ENCODE assay signal across 13 cellular contexts in the genomic region with DNA sequence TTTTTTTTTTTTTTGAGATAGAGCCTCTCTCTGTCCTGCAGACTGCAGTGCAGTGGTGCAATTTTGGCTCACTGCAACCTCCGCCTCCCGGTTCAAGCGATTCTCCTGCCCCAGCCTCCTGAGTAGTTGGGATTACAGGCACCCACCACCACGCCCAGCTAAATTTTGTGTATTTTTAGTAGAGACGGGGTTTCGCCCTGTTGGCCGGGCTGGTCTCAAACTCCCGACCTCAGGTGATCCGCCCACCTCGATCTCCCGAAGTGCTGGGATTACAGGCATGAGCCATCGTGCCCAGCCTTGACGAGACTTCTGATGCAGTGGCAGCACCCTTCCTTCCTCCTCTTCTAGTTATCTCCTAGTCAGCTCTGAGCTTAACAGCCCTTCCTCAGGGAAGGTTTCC. TPM values are rescaled to one million over a fixed set of nuclear protein-coding genes. Genes with fewer than 3 reads are reported as not detected.
DNase-seq lines count a peak whose midpoint lies in the region; ATAC-seq and TF ChIP-seq lines count a peak whose summit lies in the region.
"Not testable (repeated sequence)": the region's sequence is repeated elsewhere in the genome, so short reads cannot be mapped to it uniquely, and the experiment has no call there.
"Had no signal": no experiment of that assay in that cellular context is flagged by ENCODE, and none has a peak within 500 bp of the region (broad histone marks: within the 10 kb centered on the region; RNA-seq: fewer than 3 reads in every experiment).

No MANE protein-coding gene starts in this region.

- DNase-seq in CD4-positive, alpha-beta memory T cell; T-helper 17 cell; activated T-cell treated with anti-CD3 and anti-CD28 coated beads, Interleukin-2, amount 50 U/mL, for 4 hours; stimulated activated naive B cell treated with anti-CD40 and anti-IgM and Interleukin-4, amounts not matched to agents 10 μg/mL and 1 μg/mL and 100 μg/mL, for 72 hours: not testable (repeated sequence)
- DNase-seq in lower lobe of right lung = peak; percentile 10

- H3K4me1 ChIP-seq in CD4-positive, alpha-beta memory T cell (ENCODE audit: insufficient read depth, low read length) = peaks cover 35% of the 10 kb centered on the region
- H3K4me1 ChIP-seq in lower lobe of right lung = peaks cover 32% of the 10 kb centered on the region

- intact Hi-C loops in CD4-positive, alpha-beta memory T cell (cut with micrococcal nuclease); dendritic cell treated with granulocyte-macrophage colony-stimulating factor and Interleukin-4, amounts not matched to agents 40 ng/mL and 50 ng/mL, for 4 days (cut with micrococcal nuclease); lower lobe of right lung (cut with DNase I): not testable (repeated sequence)

- H3K27ac ChIP-seq in CD4-positive, alpha-beta memory T cell (ENCODE audit: low read depth, low read length); lower lobe of right lung: not testable (repeated sequence)

- H3K27ac Mint-ChIP-seq in CD4-positive, alpha-beta memory T cell = peak overlapping the region in 6 of 7 donors; percentile 29 to 87 (median 70)
- H3K27ac Mint-ChIP-seq in T-helper 17 cell, nephron: not testable (repeated sequence)
- peak overlapping the region; percentile 78 for H3K27ac Mint-ChIP-seq in activated naive CD8-positive, alpha-beta T cell
- peak overlapping the region; percentile 1 for H3K27ac Mint-ChIP-seq in dendritic cell treated with granulocyte-macrophage colony-stimulating factor and Interleukin-4, amounts not matched to agents 40 ng/mL and 50 ng/mL, for 4 days
- H3K27ac Mint-ChIP-seq in stimulated activated naive B cell treated with anti-CD40 and anti-IgM and Interleukin-4, amounts not matched to agents 10 μg/mL and 1 μg/mL and 100 μg/mL, for 72 hours = peak overlapping the region; percentile 79

- CTCF ChIA-PET in CD4-positive, alpha-beta memory T cell (lab: Charles Lee; ENCODE audit: partially characterized antibody) = interaction anchor here (1.2 kb wide), 1 partner anchor 9 kb away, joined by 3 read pairs; no protein-coding TSS in a partner anchor

- POLR2A ChIA-PET in CD4-positive, alpha-beta memory T cell (lab: Charles Lee; ENCODE audit: partially characterized antibody) = interaction anchor here (7.7 kb wide), 1 partner anchor 23 kb away, joined by 72 read pairs; a partner anchor contains a TSS

- H3K36me3 Mint-ChIP-seq in CD4-positive, alpha-beta memory T cell = peaks cover 49 to 64% of the 10 kb centered on the region in 2 donors
- H3K36me3 Mint-ChIP-seq in T-helper 17 cell (ENCODE audit: low read depth) = peaks cover 11% of the 10 kb centered on the region
- H3K36me3 Mint-ChIP-seq in activated T-cell treated with anti-CD3 and anti-CD28 coated beads, Interleukin-2, amount 50 U/mL, for 4 hours (ENCODE audit: insufficient read depth) = peaks cover 54% of the 10 kb centered on the region
- H3K36me3 Mint-ChIP-seq in activated naive CD8-positive, alpha-beta T cell = peaks cover 16% of the 10 kb centered on the region
- peaks cover 79% of the 10 kb centered on the region for H3K36me3 Mint-ChIP-seq in dendritic cell treated with granulocyte-macrophage colony-stimulating factor and Interleukin-4, amounts not matched to agents 40 ng/mL and 50 ng/mL, for 4 days (ENCODE audit: low read depth)
- peaks cover 59% of the 10 kb centered on the region for H3K36me3 Mint-ChIP-seq in nephron (ENCODE audit: low read depth)
- peaks cover 50 to 64% of the 10 kb centered on the region in 2 donors for H3K36me3 Mint-ChIP-seq in stimulated activated naive B cell treated with anti-CD40 and anti-IgM and Interleukin-4, amounts not matched to agents 10 μg/mL and 1 μg/mL and 100 μg/mL, for 72 hours

- H3K9me3 Mint-ChIP-seq in CD4-positive, alpha-beta memory T cell; activated T-cell treated with anti-CD3 and anti-CD28 coated beads, Interleukin-2, amount 50 U/mL, for 4 hours; activated naive CD8-positive, alpha-beta T cell (ENCODE audit: low read depth); dendritic cell treated with granulocyte-macrophage colony-stimulating factor and Interleukin-4, amounts not matched to agents 40 ng/mL and 50 ng/mL, for 4 days; nephron; stimulated activated naive B cell treated with anti-CD40 and anti-IgM and Interleukin-4, amounts not matched to agents 10 μg/mL and 1 μg/mL and 100 μg/mL, for 72 hours: not testable (repeated sequence)

- not testable (repeated sequence) for H3K27me3 ChIP-seq in CD4-positive, alpha-beta memory T cell (ENCODE audit: insufficient read depth, low read length); lower lobe of right lung (ENCODE audit: low read depth)

- H3K4me3 ChIP-seq in CD4-positive, alpha-beta memory T cell (ENCODE audit: low read length in 2 of 2); lower lobe of right lung: not testable (repeated sequence)

- H3K27me3 Mint-ChIP-seq in CD4-positive, alpha-beta memory T cell; T-helper 17 cell; activated T-cell treated with anti-CD3 and anti-CD28 coated beads, Interleukin-2, amount 50 U/mL, for 4 hours (ENCODE audit: low read depth); activated naive CD8-positive, alpha-beta T cell; dendritic cell treated with granulocyte-macrophage colony-stimulating factor and Interleukin-4, amounts not matched to agents 40 ng/mL and 50 ng/mL, for 4 days; nephron (ENCODE audit: low read depth); stimulated activated naive B cell treated with anti-CD40 and anti-IgM and Interleukin-4, amounts not matched to agents 10 μg/mL and 1 μg/mL and 100 μg/mL, for 72 hours: not testable (repeated sequence)

- not testable (repeated sequence) for TF ChIP-seq CTCF in lower lobe of right lung (IDR thresholded peaks at IDR 0.05); nephron (IDR thresholded peaks at IDR 0.05; ENCODE audit: unreplicated experiment in 3 of 3)

- not testable (repeated sequence) for ATAC-seq in T-helper 17 cell; activated T-cell treated with anti-CD3 and anti-CD28 coated beads, Interleukin-2, amount 50 U/mL, for 4 hours; lower lobe of right lung; stimulated activated naive B cell treated with anti-CD40 and anti-IgM and Interleukin-4, amounts not matched to agents 10 μg/mL and 1 μg/mL and 100 μg/mL, for 72 hours (replicated peaks)

- H3K4me1 Mint-ChIP-seq in CD4-positive, alpha-beta memory T cell = peaks cover 39 to 79% (median 48%) of the 10 kb centered on the region in 4 donors
- H3K4me1 Mint-ChIP-seq in T-helper 17 cell (peaks cover 47% of the 10 kb centered on the region), nephron (peaks cover 29% of the 10 kb centered on the region)
- peaks cover 48% of the 10 kb centered on the region for H3K4me1 Mint-ChIP-seq in activated T-cell treated with anti-CD3 and anti-CD28 coated beads, Interleukin-2, amount 50 U/mL, for 4 hours (ENCODE audit: low read depth)
- H3K4me1 Mint-ChIP-seq in activated naive CD8-positive, alpha-beta T cell (ENCODE audit: low read depth) = peaks cover 61% of the 10 kb centered on the region
- peaks cover 64% of the 10 kb centered on the region for H3K4me1 Mint-ChIP-seq in dendritic cell treated with granulocyte-macrophage colony-stimulating factor and Interleukin-4, amounts not matched to agents 40 ng/mL and 50 ng/mL, for 4 days (ENCODE audit: low read depth)
- H3K4me1 Mint-ChIP-seq in stimulated activated naive B cell treated with anti-CD40 and anti-IgM and Interleukin-4, amounts not matched to agents 10 μg/mL and 1 μg/mL and 100 μg/mL, for 72 hours = peaks cover 35 to 60% of the 10 kb centered on the region in 2 donors

- H3K4me3 Mint-ChIP-seq in CD4-positive, alpha-beta memory T cell = peak overlapping the region in 2 of 8 donors; percentile 11 to 57
- H3K4me3 Mint-ChIP-seq in T-helper 17 cell (peak overlapping the region; percentile 41), nephron (peak overlapping the region; percentile 80 to 86 (median 85))
- H3K4me3 Mint-ChIP-seq in activated T-cell treated with anti-CD3 and anti-CD28 coated beads, Interleukin-2, amount 50 U/mL, for 4 hours = peak overlapping the region; percentile 51
- peak overlapping the region; percentile 90 for H3K4me3 Mint-ChIP-seq in activated naive CD8-positive, alpha-beta T cell
- H3K4me3 Mint-ChIP-seq in dendritic cell treated with granulocyte-macrophage colony-stimulating factor and Interleukin-4, amounts not matched to agents 40 ng/mL and 50 ng/mL, for 4 days = not testable (repeated sequence)
- peak overlapping the region in 1 of 2 donors; percentile 20 for H3K4me3 Mint-ChIP-seq in stimulated activated naive B cell treated with anti-CD40 and anti-IgM and Interleukin-4, amounts not matched to agents 10 μg/mL and 1 μg/mL and 100 μg/mL, for 72 hours

- peaks cover 48% of the 10 kb centered on the region for H3K36me3 ChIP-seq in CD4-positive, alpha-beta memory T cell (ENCODE audit: insufficient read depth, low read length)
- H3K36me3 ChIP-seq in lower lobe of right lung = peaks cover 66% of the 10 kb centered on the region

- not testable (repeated sequence) for H3K9me3 ChIP-seq in CD4-positive, alpha-beta memory T cell (ENCODE audit: control insufficient read depth in 1 of 2, low read length in 2 of 2); T-helper 17 cell (ENCODE audit: control insufficient read depth, low read length, poor library complexity, severe bottlenecking); lower lobe of right lung

RNA-seq across cellular contexts. Expression of a gene that starts 3.5 kb away (rescaled TPM):
- 100 to 1,000 TPM; 234 to 251 TPM for total RNA-seq in CD4-positive, alpha-beta memory T cell
- 10 to 100 TPM; 38.7 to 44.6 TPM for polyA plus RNA-seq in CD4-positive, alpha-beta memory T cell
- 100 to 1,000 TPM in 1 of 2 donors, 10 to 100 TPM in 1; 86.9 to 107 TPM for total RNA-seq in T-helper 17 cell
- 10 to 100 TPM; 46.7 to 53.2 (median 49.7) TPM for total RNA-seq in activated T-cell treated with anti-CD3 and anti-CD28 coated beads, Interleukin-2, amount 50 U/mL, for 4 hours
- total RNA-seq in lower lobe of right lung = 101 TPM

RNA-seq across cellular contexts. Expression of a gene that starts 24.8 kb away (rescaled TPM):
- 10 to 100 TPM; 82.1 to 85.3 TPM for total RNA-seq in CD4-positive, alpha-beta memory T cell
- 10 to 100 TPM; 29.4 to 75.3 TPM for polyA plus RNA-seq in CD4-positive, alpha-beta memory T cell
- total RNA-seq in T-helper 17 cell (10 to 100 TPM; 89.5 to 90.5 TPM), lower lobe of right lung (102 TPM)
- 100 to 1,000 TPM; 646 to 699 (median 679) TPM for total RNA-seq in activated T-cell treated with anti-CD3 and anti-CD28 coated beads, Interleukin-2, amount 50 U/mL, for 4 hours

RNA-seq across cellular contexts. Expression of a gene that starts 41.9 kb away (rescaled TPM):
- total RNA-seq in CD4-positive, alpha-beta memory T cell = not detected
- not detected for polyA plus RNA-seq in CD4-positive, alpha-beta memory T cell
- total RNA-seq in T-helper 17 cell (not detected), lower lobe of right lung (not detected)
- not detected for total RNA-seq in activated T-cell treated with anti-CD3 and anti-CD28 coated beads, Interleukin-2, amount 50 U/mL, for 4 hours
- total RNA-seq: GM23248, HT-29, NCI-H460, Peyer's patch had no signal
- polyA plus RNA-seq: BJ, GM23248 had no signal
